19 cellular contexts compared by ENCODE assay signal in the genomic region with DNA sequence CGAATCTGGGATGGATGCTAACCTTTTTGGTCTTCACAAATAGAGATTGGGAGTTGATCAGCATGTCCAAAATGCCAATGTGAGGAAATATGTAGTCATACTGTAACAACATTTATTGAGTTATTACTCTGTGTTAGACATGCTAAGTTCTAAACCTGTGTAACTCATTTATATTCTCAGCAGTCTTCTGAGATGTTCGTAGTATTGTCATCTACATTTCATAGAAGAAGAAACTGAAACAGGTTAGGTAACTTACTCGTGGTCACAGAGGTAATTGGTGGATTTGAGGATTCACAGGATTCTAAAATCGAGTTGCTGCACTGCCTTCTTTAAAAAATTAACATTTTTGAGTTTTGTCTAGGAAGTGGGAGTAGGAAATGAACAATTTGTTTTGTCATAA.
DNase-seq lines count a peak whose midpoint lies in the region; ATAC-seq, FAIRE-seq and TF ChIP-seq lines count a peak whose summit lies in the region.
"Had no signal": no experiment of that assay in that cellular context is flagged by ENCODE, and none has a peak within 500 bp of the region (broad histone marks: within the 10 kb centered on the region; RNA-seq: fewer than 3 reads in every experiment).

No MANE protein-coding gene starts in this region.

- H3K9me1 ChIP-seq in endothelial cell of umbilical vein (replicated peaks; ENCODE audit: control insufficient read depth, extremely low read depth, insufficient read depth, low read length): no peaks in the 10 kb centered on the region

- H4K20me1 ChIP-seq in SK-N-SH (ENCODE audit: insufficient read depth) (no peaks in the 10 kb centered on the region), endothelial cell of umbilical vein (replicated peaks; ENCODE audit: control insufficient read depth, extremely low read depth, insufficient read depth, low read length) (no peaks in the 10 kb centered on the region)

- H3K27ac ChIP-seq in SK-N-SH (ENCODE audit: low read depth in 2 of 2, low read length in 1 of 2): no peak overlapping the region
- peak overlapping the region; percentile 18 to 52 (median 36) for H3K27ac ChIP-seq in Peyer's patch
- no peak overlapping the region for H3K27ac ChIP-seq in endothelial cell of umbilical vein (ENCODE audit: insufficient read depth, low read depth, low read length)
- H3K27ac ChIP-seq: 22Rv1, brain microvascular endothelial cell, HL-60, KMS-11, left ventricle myocardium inferior, SK-N-MC, WERI-Rb-1 had no signal

- BruUV-seq in endothelial cell of umbilical vein (replicated peaks; lab: Mats Ljungman, UMichigan): no TSS peak

- no peaks in the 10 kb centered on the region; a peak in 1 of 4 replicates for H3K4me1 ChIP-seq in SK-N-SH (ENCODE audit: control insufficient read depth in 1 of 2, insufficient read depth in 2 of 2, low read depth in 1 of 2, low read length in 1 of 2)
- no peaks in the 10 kb centered on the region for H3K4me1 ChIP-seq in Peyer's patch
- no peaks in the 10 kb centered on the region for H3K4me1 ChIP-seq in endothelial cell of umbilical vein (ENCODE audit: control insufficient read depth, extremely low read depth, insufficient read depth, low read length)
- H3K4me1 ChIP-seq: left ventricle myocardium inferior had no signal

- H3K4me2 ChIP-seq in SK-N-SH (no peak overlapping the region), endothelial cell of umbilical vein (ENCODE audit: insufficient read depth, low read length) (no peak overlapping the region)
- H3K4me2 ChIP-seq: KMS-11 had no signal

- 0 out of 2 replicates have a peak overlapping the region, but pooled peaks have one; percentile 40 for H2AFZ ChIP-seq in SK-N-SH (ENCODE audit: low read depth)
- H2AFZ ChIP-seq in endothelial cell of umbilical vein (ENCODE audit: low read depth, low read length): no peak overlapping the region

- no peak for TF ChIP-seq RAD21 in SK-N-SH (IDR thresholded peaks at IDR 0.05; ENCODE audit: low read length)

- no peak overlapping the region for H3K4me3 ChIP-seq in SK-N-SH (ENCODE audit: low read depth in 2 of 2, low read length in 1 of 2)
- H3K4me3 ChIP-seq in Peyer's patch: no peak overlapping the region
- no peak overlapping the region for H3K4me3 ChIP-seq in endothelial cell of umbilical vein (replicated peaks in 1 of 3; ENCODE audit: insufficient read depth in 1 of 3, low read depth in 1 of 3, low read length in 3 of 3)
- H3K4me3 ChIP-seq: left ventricle myocardium inferior, SK-N-MC had no signal

- intact Hi-C loops in endothelial cell of umbilical vein (cut with micrococcal nuclease): no loop called here

- no peaks in the 10 kb centered on the region; the same call in 1 of the 2 replicates for H3K9me3 ChIP-seq in SK-N-SH
- H3K9me3 ChIP-seq in Peyer's patch: no peaks in the 10 kb centered on the region
- H3K9me3 ChIP-seq in endothelial cell of umbilical vein (replicated peaks; ENCODE audit: control insufficient read depth, insufficient read depth, low read length): no peaks in the 10 kb centered on the region
- H3K9me3 ChIP-seq: left ventricle myocardium inferior had no signal

- peak; percentile 40 for FAIRE-seq in endothelial cell of umbilical vein (lab: Jason Lieb, UNC)

- H3K9ac ChIP-seq in SK-N-SH (no peak overlapping the region), endothelial cell of umbilical vein (replicated peaks; ENCODE audit: extremely low read depth, insufficient read depth, low read length) (no peak overlapping the region)
- H3K9ac ChIP-seq: KMS-11 had no signal

- CTCF ChIA-PET in SK-N-SH (lab: Yijun Ruan, JAX) (no interaction called here), endothelial cell of umbilical vein (lab: Charles Lee) (interaction anchor here (1.5 kb wide), 1 partner anchor 10 kb away, joined by 7 read pairs; no protein-coding TSS in a partner anchor)

- H3K36me3 ChIP-seq in SK-N-SH (replicated peaks in 1 of 2; ENCODE audit: control insufficient read depth in 1 of 2, insufficient read depth in 2 of 2, low read length in 1 of 2): no peaks in the 10 kb centered on the region
- H3K36me3 ChIP-seq in Peyer's patch: no peaks in the 10 kb centered on the region
- no peaks in the 10 kb centered on the region for H3K36me3 ChIP-seq in endothelial cell of umbilical vein (ENCODE audit: control insufficient read depth in 2 of 2, extremely low read depth in 1 of 2, insufficient read depth in 2 of 2, low read length in 2 of 2)
- H3K36me3 ChIP-seq: brain microvascular endothelial cell, left ventricle myocardium inferior, WERI-Rb-1 had no signal

- WGBS in SK-N-SH (ENCODE audit: low lambda C conversion rate): 49% methylated on average over 4 of the region's 4 CpGs

- dilution Hi-C loops in endothelial cell of umbilical vein (cut with MboI; ENCODE audit: extremely low pct_ligation_motif_present, low sequenced_read_pairs): no loop called here

- H3K79me2 ChIP-seq in SK-N-SH (ENCODE audit: insufficient read depth) (no peaks in the 10 kb centered on the region), endothelial cell of umbilical vein (ENCODE audit: control insufficient read depth, insufficient read depth, low read length) (no peaks in the 10 kb centered on the region)

- H3K27me3 ChIP-seq in SK-N-SH (ENCODE audit: insufficient read depth): no peaks in the 10 kb centered on the region
- H3K27me3 ChIP-seq in Peyer's patch: no peaks in the 10 kb centered on the region
- peaks cover 0 to 4% of the 10 kb centered on the region in 2 experiments for H3K27me3 ChIP-seq in endothelial cell of umbilical vein (ENCODE audit: control insufficient read depth in 2 of 2, insufficient read depth in 2 of 2, low read length in 2 of 2)
- H3K27me3 ChIP-seq: brain microvascular endothelial cell had no signal

- POLR2A ChIA-PET in SK-N-SH (lab: Yijun Ruan, JAX) (no interaction called here), endothelial cell of umbilical vein (lab: Charles Lee) (no interaction called here)

- no peak for DNase-seq in SK-N-SH
- no peak for DNase-seq in Peyer's patch
- no peak for DNase-seq in endothelial cell of umbilical vein (ENCODE audit: low read depth, low spot score)
- DNase-seq in left lobe of liver (ENCODE audit: low spot score): no peak
- DNase-seq in NCI-H1092 treated with DMSO at 0.1 percent for 48 hours (lab: John Stamatoyannopoulos, UW): no peak
- no peak for DNase-seq in NCI-H146 treated with DMSO at 0.1 percent for 48 hours (lab: John Stamatoyannopoulos, UW; ENCODE audit: unreplicated experiment)
- DNase-seq: brain microvascular endothelial cell, left ventricle myocardium inferior, NCI-H146, NCI-H446, OCI-M1, trophoblast cell, WERI-Rb-1 had no signal

- ATAC-seq in SK-N-SH treated with all-trans-retinoic acid at 6 μM for 48 hours: no peak
- peak; percentile 62 for ATAC-seq in GM18873 (IDR thresholded peaks at IDR 0.05; ENCODE audit: low FRiP score, unreplicated experiment)
- no peak for ATAC-seq in left lobe of liver

- no peaks in the 10 kb centered on the region for H3K9me2 ChIP-seq in SK-N-SH

- no peak for TF ChIP-seq POLR2A in Peyer's patch (IDR thresholded peaks at IDR 0.05)
- no peak for TF ChIP-seq POLR2A in endothelial cell of umbilical vein (IDR thresholded peaks at IDR 0.05; ENCODE audit: low read depth, low read length)

- TF ChIP-seq EP300 in SK-N-SH (IDR thresholded peaks at IDR 0.05; ENCODE audit: borderline replicate concordance in 1 of 2, low read depth in 1 of 2, low read length in 1 of 2): no peak

- H3F3A ChIP-seq in SK-N-SH (replicated peaks; ENCODE audit: insufficient read depth): no peaks in the 10 kb centered on the region

- TF ChIP-seq CTCF in SK-N-SH (IDR thresholded peaks at IDR 0.05): no peak
- TF ChIP-seq CTCF in Peyer's patch (IDR thresholded peaks at IDR 0.05): no peak
- TF ChIP-seq CTCF in endothelial cell of umbilical vein (IDR thresholded peaks at IDR 0.05; ENCODE audit: extremely low read depth in 1 of 2, insufficient read depth in 1 of 2, low read depth in 1 of 2, low read length in 2 of 2): no peak

TF ChIP-seq in SK-N-SH, 30 proteins besides CTCF, POLR2A, EP300 and RAD21 (continues in another document):
- TF ChIP-seq TAF1 (IDR thresholded peaks at IDR 0.05; ENCODE audit: borderline replicate concordance, low read depth, low read length): no peak
- no peak for TF ChIP-seq MEF2A (IDR thresholded peaks at IDR 0.05; ENCODE audit: borderline replicate concordance, low read depth)
- TF ChIP-seq, protein P1, sequence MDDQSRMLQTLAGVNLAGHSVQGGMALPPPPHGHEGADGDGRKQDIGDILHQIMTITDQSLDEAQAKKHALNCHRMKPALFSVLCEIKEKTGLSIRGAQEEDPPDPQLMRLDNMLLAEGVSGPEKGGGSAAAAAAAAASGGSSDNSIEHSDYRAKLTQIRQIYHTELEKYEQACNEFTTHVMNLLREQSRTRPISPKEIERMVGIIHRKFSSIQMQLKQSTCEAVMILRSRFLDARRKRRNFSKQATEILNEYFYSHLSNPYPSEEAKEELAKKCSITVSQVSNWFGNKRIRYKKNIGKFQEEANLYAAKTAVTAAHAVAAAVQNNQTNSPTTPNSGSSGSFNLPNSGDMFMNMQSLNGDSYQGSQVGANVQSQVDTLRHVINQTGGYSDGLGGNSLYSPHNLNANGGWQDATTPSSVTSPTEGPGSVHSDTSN (IDR thresholded peaks at IDR 0.05): no peak

TF ChIP-seq in SK-N-SH treated with all-trans-retinoic acid at 6 μM for 48 hours, 23 proteins besides CTCF, POLR2A, EP300 and RAD21 (continues in another document):
- TF ChIP-seq OSR1 (CRISPR knock-in tag; IDR thresholded peaks at IDR 0.05): no peak

TF ChIP-seq in endothelial cell of umbilical vein, 7 proteins besides CTCF, POLR2A, EP300 and RAD21:
- no peak for TF ChIP-seq FOS (IDR thresholded peaks at IDR 0.05; ENCODE audit: borderline replicate concordance, insufficient read depth, low read length)

Comparison
In these comparisons a context has a peak if more than half of its experiments do, and no peak if none do; other contexts are left out.
1. H3K27ac ChIP-seq: peak in Peyer's patch (4 of 4); none in SK-N-SH (0 of 2) and endothelial cell of umbilical vein (single experiment).